ENCODE assay signal across 1 cellular context in the genomic region with DNA sequence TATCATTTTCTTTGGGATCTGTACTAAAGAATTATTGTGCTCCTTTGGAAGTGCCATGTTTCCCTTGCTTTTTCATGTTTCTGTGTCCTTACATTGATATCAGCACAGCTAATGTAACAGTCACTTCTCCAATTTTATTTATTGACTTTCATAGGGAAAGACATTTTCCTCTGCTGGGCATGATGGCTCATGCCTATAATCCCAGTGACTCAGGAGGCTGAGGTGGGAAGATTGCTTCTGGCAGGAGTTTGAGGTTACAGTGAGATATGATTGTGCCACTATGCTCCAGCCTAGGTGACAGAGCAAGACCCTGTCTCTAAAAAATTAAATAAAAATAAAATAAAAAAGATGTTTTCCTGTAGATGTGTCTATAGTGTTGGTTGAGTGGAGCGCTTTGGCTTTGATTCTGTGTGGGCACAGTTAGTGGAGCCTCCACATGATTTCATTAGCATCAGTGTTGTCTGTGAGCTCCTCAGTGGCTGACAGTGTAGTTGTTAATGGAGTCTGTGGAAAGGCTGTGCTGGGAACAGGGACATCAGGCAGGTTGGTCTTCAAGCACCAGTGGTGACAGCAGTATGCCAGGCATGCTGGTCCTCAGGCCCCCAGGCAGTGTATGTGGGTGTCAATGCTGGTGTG.
TF ChIP-seq lines count a peak whose summit lies in the region.

No MANE protein-coding gene starts in this region.

TF ChIP-seq in endothelial cell of umbilical vein, 7 proteins besides CTCF, POLR2A, EP300 and RAD21:
- TF ChIP-seq JUN (IDR thresholded peaks at IDR 0.05; ENCODE audit: borderline replicate concordance, insufficient read depth, insufficient read length, low read depth) = no peak
- TF ChIP-seq POLR2AphosphoS5 (IDR thresholded peaks at IDR 0.05; ENCODE audit: insufficient read depth, low read depth, low read length) = no peak
- TF ChIP-seq GATA2 (IDR thresholded peaks at IDR 0.05; ENCODE audit: insufficient read depth, insufficient read length, low read depth, low read length) = no peak
- no peak for TF ChIP-seq MYC (IDR thresholded peaks at IDR 0.05; ENCODE audit: low read depth, low read length)
- TF ChIP-seq EZH2 (IDR thresholded peaks at IDR 0.05; ENCODE audit: borderline replicate concordance, low read depth, low read length, severe bottlenecking) = no peak
